Comparison of ENCODE assay signal across 12 cellular contexts in the genomic region with DNA sequence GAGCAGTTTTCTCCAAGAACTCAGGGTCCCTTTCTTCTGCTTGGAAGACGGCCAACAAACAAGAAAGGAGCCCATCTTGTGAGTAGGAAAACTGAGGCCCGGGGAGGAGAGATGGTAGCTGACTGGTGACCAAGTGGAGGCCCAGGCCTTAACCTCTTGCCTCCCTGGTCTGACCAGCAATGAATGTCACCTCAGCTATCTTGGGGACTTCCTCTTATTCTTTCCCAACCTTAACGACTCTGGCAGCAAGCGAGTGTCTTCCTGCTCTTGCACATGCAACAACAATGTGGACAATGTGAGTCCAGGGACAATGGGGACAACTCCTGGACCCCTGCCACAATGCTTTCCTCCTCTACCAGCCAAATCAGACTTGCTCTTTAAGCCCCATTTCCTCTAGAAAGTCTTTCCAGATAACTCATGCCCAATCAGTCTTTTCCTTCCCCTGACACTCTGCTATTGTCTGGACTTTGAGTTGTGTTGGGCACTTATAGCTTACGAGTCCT. TPM values are rescaled to one million over a fixed set of nuclear protein-coding genes. Genes with fewer than 3 reads are reported as not detected.
A peak's percentile ranks its signal among the peaks of the same experiment; 100 is the strongest.
DNase-seq lines count a peak whose midpoint lies in the region; ATAC-seq, FAIRE-seq and TF ChIP-seq lines count a peak whose summit lies in the region.
"Had no signal": no experiment of that assay in that cellular context is flagged by ENCODE, and none has a peak within 500 bp of the region (broad histone marks: within the 10 kb centered on the region; RNA-seq: fewer than 3 reads in every experiment).

No MANE protein-coding gene starts in this region.

- ATAC-seq in mucosa of descending colon (peak; percentile 6), upper lobe of right lung (peak; percentile 28)
- ATAC-seq: T-helper 17 cell had no signal

- H3K23ac ChIP-seq in H1 (ENCODE audit: insufficient read length) = no peak overlapping the region

- H3K23me2 ChIP-seq in H1 (ENCODE audit: low read depth, low read length) = 0 out of 2 replicates have a peak, but pooled peaks cover 2% of the 10 kb centered on the region

- 89% methylated on average over 5 of the region's 5 CpGs; no CpG with 5 or more reads in 1 of the 2 experiments for WGBS in H1 (ENCODE audit: extremely low coverage in 1 of 2, insufficient coverage in 1 of 2, insufficient read length in 1 of 2, insufficient replicate concordance in 2 of 2, low coverage in 1 of 2, low lambda C conversion rate in 2 of 2, missing lambda C conversion rate in 1 of 2), 2 experiments

- H2BK12ac ChIP-seq in H1 (ENCODE audit: low read depth, low read length) = peak overlapping the region; percentile 27; the same call in 1 of the 2 replicates

- H3K56ac ChIP-seq in H1 (replicated peaks; ENCODE audit: insufficient read length, low read depth, low read length) = no peak overlapping the region

- no peak overlapping the region for H3K4me2 ChIP-seq in H1 (ENCODE audit: insufficient read depth in 1 of 2, low read depth in 2 of 2, low read length in 2 of 2)

- peaks cover 12 to 28% (median 19%) of the 10 kb centered on the region in 4 experiments for H3K4me1 ChIP-seq in H1 (replicated peaks in 1 of 4; ENCODE audit: control insufficient read depth in 3 of 4, insufficient read depth in 4 of 4, low read length in 3 of 4)
- H3K4me1 ChIP-seq in mucosa of descending colon (ENCODE audit: low read depth) = peaks cover 48% of the 10 kb centered on the region
- H3K4me1 ChIP-seq in upper lobe of right lung = peaks cover 80% of the 10 kb centered on the region

- no peak overlapping the region for H3K9ac ChIP-seq in H1 (replicated peaks in 1 of 4; ENCODE audit: extremely low read depth in 1 of 4, low read depth in 3 of 4, low read length in 3 of 4)

- H3K14ac ChIP-seq in H1 (ENCODE audit: insufficient read length) = no peak overlapping the region

- H3K27me3 ChIP-seq in H1 (replicated peaks in 1 of 4; ENCODE audit: control insufficient read depth in 3 of 4, extremely low read depth in 1 of 4, insufficient read depth in 3 of 4, low read length in 3 of 4) (no peaks in the 10 kb centered on the region), upper lobe of right lung (no peaks in the 10 kb centered on the region)
- H3K27me3 ChIP-seq: neutrophil had no signal

- intact Hi-C loops in mucosa of descending colon (cut with DNase I, micrococcal nuclease) (no loop called here), upper lobe of right lung (cut with DNase I) (no loop called here)

- 0 out of 2 replicates have a peak overlapping the region, but pooled peaks have one; percentile 74 for H2BK15ac ChIP-seq in H1 (ENCODE audit: low read length)

- H2BK5ac ChIP-seq in H1 (ENCODE audit: low read depth, low read length) = no peak overlapping the region

- H4K8ac ChIP-seq in H1 (ENCODE audit: extremely low read depth, insufficient read depth, low read length) = no peak overlapping the region

- H3K9me3 ChIP-seq in H1 (ENCODE audit: insufficient read depth in 2 of 2, low read depth in 1 of 2, low read length in 1 of 2) (no peaks in the 10 kb centered on the region), mucosa of descending colon (no peaks in the 10 kb centered on the region), upper lobe of right lung (no peaks in the 10 kb centered on the region)
- H3K9me3 ChIP-seq: neutrophil had no signal

- POLR2A ChIA-PET in H1 (lab: Charles Lee; ENCODE audit: partially characterized antibody) = interaction anchor here (0.8 to 4.0 kb wide), 7 partner anchors 9 to 37 kb away, joined by 3 to 38 read pairs (median 9); a partner anchor contains a TSS

- H4K91ac ChIP-seq in H1 (replicated peaks; ENCODE audit: insufficient read length, low read length) = no peak overlapping the region

- H4K20me1 ChIP-seq in H1 (replicated peaks in 1 of 2; ENCODE audit: control insufficient read depth in 1 of 2, insufficient read depth in 2 of 2, low read length in 2 of 2) = peaks cover 4 to 15% of the 10 kb centered on the region in 2 experiments

- 0 out of 2 replicates have a peak overlapping the region, but pooled peaks have one; percentile 32 for H2BK20ac ChIP-seq in H1 (ENCODE audit: low read length)

- H3K79me1 ChIP-seq in H1 (ENCODE audit: low read depth, low read length) = peaks cover 10% of the 10 kb centered on the region; the same call in 1 of the 2 replicates

- no peak overlapping the region for H4K5ac ChIP-seq in H1 (ENCODE audit: insufficient read length, low read depth, low read length)

- no peak for FAIRE-seq in H1 (lab: Jason Lieb, UNC)

- TF ChIP-seq RAD21 in H1 (IDR thresholded peaks at IDR 0.05 in 1 of 2, conservative IDR thresholded peaks at IDR 0.05 in 1 of 2; ENCODE audit: low read depth in 2 of 2, low read length in 2 of 2) = no peak

- no peak overlapping the region for H3K4me3 ChIP-seq in H1 (ENCODE audit: extremely low read depth in 1 of 4, insufficient read depth in 2 of 4, low read depth in 3 of 4, low read length in 4 of 4)
- no peak overlapping the region for H3K4me3 ChIP-seq in mucosa of descending colon
- no peak overlapping the region for H3K4me3 ChIP-seq in upper lobe of right lung

- H2AFZ ChIP-seq in H1 (ENCODE audit: low read length) = no peak overlapping the region

- TF ChIP-seq CTCF in H1 (IDR thresholded peaks at IDR 0.05; ENCODE audit: control extremely low read depth in 1 of 3, insufficient read depth in 1 of 3, low read depth in 1 of 3, low read length in 3 of 3) (no peak), mucosa of descending colon (IDR thresholded peaks at IDR 0.05) (no peak), upper lobe of right lung (IDR thresholded peaks at IDR 0.05) (no peak)

- CTCF ChIA-PET in H1 (lab: Charles Lee; ENCODE audit: partially characterized antibody) = interaction anchor here (0.9 to 1.6 kb wide), 5 partner anchors 8 to 58 kb away, joined by 3 to 7 read pairs (median 3); no protein-coding TSS in a partner anchor

- H3K36me3 ChIP-seq in H1 (ENCODE audit: control insufficient read depth in 2 of 4, insufficient read depth in 4 of 4, low read length in 3 of 4) = no peaks in the 10 kb centered on the region
- no peaks in the 10 kb centered on the region for H3K36me3 ChIP-seq in mucosa of descending colon (ENCODE audit: low read depth)
- H3K36me3 ChIP-seq in upper lobe of right lung = no peaks in the 10 kb centered on the region
- H3K36me3 ChIP-seq: neutrophil had no signal

- peaks cover 0 to 35% of the 10 kb centered on the region in 2 experiments; a peak in 2 of 4 replicates for H3K79me2 ChIP-seq in H1 (ENCODE audit: control insufficient read depth in 1 of 2, insufficient read depth in 2 of 2, low read length in 2 of 2)

- DNase-seq in NOMO-1 treated with dmso at 0.1 percent for 144 hours (lab: John Stamatoyannopoulos, UW; ENCODE audit: unreplicated experiment) = peak; percentile 24
- DNase-seq in H1 (ENCODE audit: low read depth in 1 of 2, low spot score in 2 of 2) = no peak
- DNase-seq in mucosa of descending colon = peak in 1 of 3 donors; percentile 33
- no peak for DNase-seq in upper lobe of right lung
- no peak for DNase-seq in activated naive CD4-positive, alpha-beta T cell treated with Interleukin-2 at 50 U/mL for 16 hours
- no peak for DNase-seq in glomerular visceral epithelial cell (ENCODE audit: extremely low spot score)
- no peak for DNase-seq in NAMALWA (ENCODE audit: low spot score)
- DNase-seq: activated T-cell treated with anti-CD3 and anti-CD28 coated beads for 4 hours, hypothalamus, NCI-H524 treated with DMSO at 0.1 percent for 48 hours, T-helper 17 cell had no signal

- H3K27ac ChIP-seq in H1 (ENCODE audit: low read depth, low read length) (no peak overlapping the region), upper lobe of right lung (peak overlapping the region; percentile 58)
- H3K27ac ChIP-seq: neutrophil had no signal

- no peak overlapping the region for H3K18ac ChIP-seq in H1 (ENCODE audit: extremely low read depth, low read length)

- TF ChIP-seq POLR2A in H1 (IDR thresholded peaks at IDR 0.05; ENCODE audit: control extremely low read depth in 1 of 2, low read depth in 2 of 2, low read length in 2 of 2) = no peak

- H2BK120ac ChIP-seq in H1 (replicated peaks; ENCODE audit: low read depth, low read length) = no peak overlapping the region

- H2AK5ac ChIP-seq in H1 (ENCODE audit: low read depth, low read length) = no peak overlapping the region

- no peak for TF ChIP-seq EP300 in H1 (IDR thresholded peaks at IDR 0.05; ENCODE audit: borderline replicate concordance in 1 of 2, low read depth in 2 of 2, low read length in 2 of 2)

- H3K4ac ChIP-seq in H1 (replicated peaks; ENCODE audit: insufficient read length, low read depth, low read length) = no peak overlapping the region

TF ChIP-seq in H1, 55 proteins besides CTCF, POLR2A, EP300 and RAD21 (continues in another document):
- TF ChIP-seq SAP30 (IDR thresholded peaks at IDR 0.05; ENCODE audit: insufficient read depth, insufficient replicate concordance, low read length) = no peak
- no peak for TF ChIP-seq GTF2F1 (IDR thresholded peaks at IDR 0.05; ENCODE audit: borderline replicate concordance, low read depth, low read length)
- TF ChIP-seq, protein P1, sequence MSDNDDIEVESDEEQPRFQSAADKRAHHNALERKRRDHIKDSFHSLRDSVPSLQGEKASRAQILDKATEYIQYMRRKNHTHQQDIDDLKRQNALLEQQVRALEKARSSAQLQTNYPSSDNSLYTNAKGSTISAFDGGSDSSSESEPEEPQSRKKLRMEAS (IDR thresholded peaks at IDR 0.05) = no peak
- no peak for TF ChIP-seq POLR2AphosphoS5 (IDR thresholded peaks at IDR 0.05; ENCODE audit: low read depth, low read length)

RNA-seq across cellular contexts. Expression of a gene that starts 12.6 kb away (rescaled TPM):
- 108 and 111 TPM in 2 replicates for total RNA-seq in H1 (2021; fragmentation: NEBNext Ultra II Directional; extraction: Animal tissue kit (Norgen Biotek cat#: 25700))
- 17.8 and 27.7 TPM in 2 replicates for polyA plus RNA-seq in H1 (2011; rRNA removed)
- 17.0 TPM for polyA plus RNA-seq in H1 (2011; cell fraction: cytosol; rRNA removed)
- polyA plus RNA-seq in H1 (2011; cell fraction: nucleus; rRNA removed) = 113 TPM
- polyA plus RNA-seq in H1 (2012, experiment 1 of 2) = 41.0 to 91.2 TPM (median 79.8 TPM) in 4 replicates
- 63.7 TPM for polyA plus RNA-seq in H1 (2012, experiment 2 of 2)
- 65.5 TPM for polyA plus RNA-seq in H1 (2013, experiment 1 of 2)
- 40.5 TPM for polyA plus RNA-seq in H1 (2013, experiment 2 of 2)
- 27.8 and 28.3 TPM in 2 replicates for polyA minus RNA-seq in H1 (2011; rRNA and poly(A)+ RNA removed)
- 68.4 TPM for polyA minus RNA-seq in H1 (2011; cell fraction: cytosol; rRNA and poly(A)+ RNA removed)
- polyA minus RNA-seq in H1 (2011; cell fraction: nucleus; rRNA and poly(A)+ RNA removed) = 87.7 TPM
- total RNA-seq in mucosa of descending colon = 100 to 1,000 TPM; 142 to 436 (median 197) TPM
- 393 TPM for total RNA-seq in upper lobe of right lung

RNA-seq across cellular contexts. Expression of a gene that starts 52.3 kb away (rescaled TPM):
- total RNA-seq in H1 (2021; fragmentation: NEBNext Ultra II Directional; extraction: Animal tissue kit (Norgen Biotek cat#: 25700)) = not detected in 2 replicates
- not detected in 2 replicates for polyA plus RNA-seq in H1 (2011; rRNA removed)
- polyA plus RNA-seq in H1 (2011; cell fraction: cytosol; rRNA removed) = not detected
- not detected for polyA plus RNA-seq in H1 (2011; cell fraction: nucleus; rRNA removed)
- polyA plus RNA-seq in H1 (2012, experiment 1 of 2) = not detected in 4 replicates
- polyA plus RNA-seq in H1 (2012, experiment 2 of 2) = not detected
- polyA plus RNA-seq in H1 (2013, experiment 1 of 2) = not detected
- not detected for polyA plus RNA-seq in H1 (2013, experiment 2 of 2)
- polyA minus RNA-seq in H1 (2011; rRNA and poly(A)+ RNA removed) = not detected in 2 replicates
- polyA minus RNA-seq in H1 (2011; cell fraction: cytosol; rRNA and poly(A)+ RNA removed) = not detected
- not detected for polyA minus RNA-seq in H1 (2011; cell fraction: nucleus; rRNA and poly(A)+ RNA removed)
- total RNA-seq in mucosa of descending colon = 1 to 10 TPM in 1 of 3 donors, under 1 TPM in 2; 0.35 to 3.5 (median 0.70) TPM
- total RNA-seq in upper lobe of right lung = not detected
- total RNA-seq: T-helper 17 cell had no signal
